In genomic region chr1:153539395-153540093, GRCh38 we compare ENCODE assay signal across 15 cellular contexts. TPM values are rescaled to one million over a fixed set of nuclear protein-coding genes. Genes with fewer than 3 reads are reported as not detected.
DNase-seq lines count a peak whose midpoint lies in the region; ATAC-seq and TF ChIP-seq lines count a peak whose summit lies in the region.
"Had no signal": no experiment of that assay in that cellular context is flagged by ENCODE, and none has a peak within 500 bp of the region (broad histone marks: within the 10 kb centered on the region; RNA-seq: fewer than 3 reads in every experiment).

No MANE protein-coding gene starts in this region.

- H3K4me3 ChIP-seq in skin epidermis = no peak overlapping the region
- H3K4me3 ChIP-seq in lower lobe of right lung = no peak overlapping the region

- no peaks in the 10 kb centered on the region for H3K9me3 ChIP-seq in lower lobe of right lung

- TF ChIP-seq POLR2A in GM18505 (IDR thresholded peaks at IDR 0.05; ENCODE audit: borderline replicate concordance, extremely low read depth, insufficient read depth, insufficient read length) = no peak

- TF ChIP-seq CTCF in chondrocyte (IDR thresholded peaks at IDR 0.05) = no peak
- TF ChIP-seq CTCF in lower lobe of right lung (IDR thresholded peaks at IDR 0.05) = no peak

- H3K27ac Mint-ChIP-seq in chondrocyte (ENCODE audit: unreplicated experiment) = peak overlapping the region; percentile 34
- H3K27ac Mint-ChIP-seq: endodermal cell had no signal

- no peaks in the 10 kb centered on the region for H3K9me3 Mint-ChIP-seq in chondrocyte (ENCODE audit: low read depth)
- H3K9me3 Mint-ChIP-seq: endodermal cell had no signal

- H3K4me1 Mint-ChIP-seq in chondrocyte (ENCODE audit: low read depth) = peaks cover 56% of the 10 kb centered on the region

- ATAC-seq in GM18505 (IDR thresholded peaks at IDR 0.05; ENCODE audit: unreplicated experiment) (no peak), lower lobe of right lung (no peak)
- ATAC-seq: activated CD4-positive, CD25-positive, alpha-beta regulatory T cell treated with anti-CD3 and anti-CD28 coated beads, Interleukin-2, amount 50 U/mL, for 24 hours; left colon had no signal

- no peaks in the 10 kb centered on the region for H3K36me3 Mint-ChIP-seq in chondrocyte (ENCODE audit: low read depth)

- H3K36me3 ChIP-seq in lower lobe of right lung = peaks cover 18% of the 10 kb centered on the region

- intact Hi-C loops in lower lobe of right lung (cut with DNase I) = no loop called here

- no peak overlapping the region for H3K4me3 Mint-ChIP-seq in chondrocyte (ENCODE audit: unreplicated experiment)
- H3K4me3 Mint-ChIP-seq: endodermal cell had no signal

- H3K27me3 Mint-ChIP-seq in chondrocyte (ENCODE audit: low read depth) = no peaks in the 10 kb centered on the region

- DNase-seq in DMS 273 (lab: John Stamatoyannopoulos, UW; ENCODE audit: unreplicated experiment) = peak; percentile 68
- DNase-seq in DMS 273 treated with DMSO at 0.1 percent for 48 hours (lab: John Stamatoyannopoulos, UW) = no peak
- peak; percentile 53 for DNase-seq in NCI-H69 (lab: John Stamatoyannopoulos, UW)
- DNase-seq in chondrocyte (ENCODE audit: low spot score) = no peak
- DNase-seq in COR-L47 (lab: John Stamatoyannopoulos, UW) = no peak
- no peak for DNase-seq in lower lobe of right lung
- DNase-seq: endodermal cell; glutamatergic neuron; NCI-H446 treated with DMSO at 0.1 percent for 48 hours; stimulated activated CD4-positive, alpha-beta T cell treated with anti-CD3 and anti-CD28 coated beads, Interleukin-2, amount 100 ng/mL, for 48 hours had no signal

- H3K27me3 ChIP-seq in lower lobe of right lung (ENCODE audit: low read depth) = no peaks in the 10 kb centered on the region

- H3K4me1 ChIP-seq in lower lobe of right lung = peaks cover 63% of the 10 kb centered on the region

- H3K27ac ChIP-seq in skin epidermis (peak overlapping the region in 17 of 21 experiments; percentile 6 to 98 (median 82)), lower lobe of right lung (no peak overlapping the region)

RNA-seq across cellular contexts. Expression of gene S100A5, which starts 1.2 kb away (rescaled TPM):
- total RNA-seq in chondrocyte (0.47 to 0.94 TPM in 2 of 3 replicates, not detected in the other), lower lobe of right lung (not detected)
- total RNA-seq: endodermal cell, left colon, omental fat pad had no signal

RNA-seq across cellular contexts. Expression of gene S100A6, which starts 3.8 kb away (rescaled TPM):
- total RNA-seq in chondrocyte = 1.4 to 12.1 TPM (median 10.9 TPM) in 3 replicates
- 1,109 TPM for total RNA-seq in lower lobe of right lung

RNA-seq across cellular contexts. Expression of gene S100A4, which starts 6.1 kb away (rescaled TPM):
- total RNA-seq in chondrocyte = 331 to 404 TPM (median 388 TPM) in 3 replicates
- 600 TPM for total RNA-seq in lower lobe of right lung

RNA-seq across cellular contexts. Expression of gene S100A3, which starts 9.5 kb away (rescaled TPM):
- total RNA-seq in chondrocyte (6.5 to 10.8 TPM (median 8.7 TPM) in 3 replicates), lower lobe of right lung (4.5 TPM)
- total RNA-seq: endodermal cell, left colon had no signal

RNA-seq across cellular contexts. Expression of gene S100A2, which starts 26.1 kb away (rescaled TPM):
- total RNA-seq in chondrocyte (15.4 to 22.2 TPM (median 18.9 TPM) in 3 replicates), lower lobe of right lung (3.8 TPM)

Comparison
In these comparisons a context has a peak if more than half of its experiments do, and no peak if none do; other contexts are left out.
1. DNase-seq: peak in DMS 273 (single experiment) and NCI-H69 (single experiment); none in DMS 273 treated with DMSO at 0.1 percent for 48 hours (single experiment), chondrocyte (single experiment), COR-L47 (single experiment) and lower lobe of right lung (single experiment).
2. RNA of gene S100A6, which starts 3.8 kb away (total RNA-seq): 1,109 TPM in lower lobe of right lung (single experiment); 1.4 to 12.1 TPM in chondrocyte; every median in the first group is over 10 times any median in the second.